In genomic region chr2:127853667-127854066, GRCh38 we compare ENCODE assay signal across 17 cellular contexts. TPM values are rescaled to one million over a fixed set of nuclear protein-coding genes. Genes with fewer than 3 reads are reported as not detected.
DNase-seq lines count a peak whose midpoint lies in the region; ATAC-seq, FAIRE-seq and TF ChIP-seq lines count a peak whose summit lies in the region.
"Had no signal": no experiment of that assay in that cellular context is flagged by ENCODE, and none has a peak within 500 bp of the region (broad histone marks: within the 10 kb centered on the region; RNA-seq: fewer than 3 reads in every experiment).

No MANE protein-coding gene starts in this region.

- intact Hi-C loops in IMR-90 (cut with micrococcal nuclease), result no loop called here
- intact Hi-C loops in adrenal gland (cut with DNase I), result no loop called here

- no peak overlapping the region for H4K8ac ChIP-seq in IMR-90 (ENCODE audit: low read depth in 2 of 2, low read length in 2 of 2)

- TF ChIP-seq CTCF in IMR-90 (conservative IDR thresholded peaks at IDR 0.05; ENCODE audit: low read depth, low read length) (no peak), adrenal gland (IDR thresholded peaks at IDR 0.05) (no peak)

- H3K9me1 ChIP-seq in IMR-90 (ENCODE audit: insufficient read depth, low read length), result peaks cover 10% of the 10 kb centered on the region

- no peak overlapping the region for H2BK15ac ChIP-seq in IMR-90 (ENCODE audit: low read depth, low read length)

- CTCF ChIA-PET in CD8-positive, alpha-beta memory T cell (lab: Charles Lee), result interaction anchor here (1.3 kb wide), 1 partner anchor 24 kb away, joined by 3 read pairs; no protein-coding TSS in a partner anchor
- CTCF ChIA-PET in IMR-90 (lab: Yijun Ruan, JAX), result interaction anchor here (0.6 kb wide), 1 partner anchor 58 kb away, joined by 3 read pairs; no protein-coding TSS in a partner anchor
- CTCF ChIA-PET in activated CD8-positive, alpha-beta T cell treated with anti-CD3 and anti-CD28 coated beads, Interleukin-2, amount 10 ng/mL, durations not matched to agents 7 days and 5 days (lab: Charles Lee), result no interaction called here

- BruUV-seq in IMR-90 (replicated peaks; lab: Mats Ljungman, UMichigan), result no TSS peak

- H3K27me3 Mint-ChIP-seq in CD8-positive, alpha-beta memory T cell, result no peaks in the 10 kb centered on the region
- H3K27me3 Mint-ChIP-seq in activated CD8-positive, alpha-beta T cell treated with anti-CD3 and anti-CD28 coated beads, Interleukin-2, amount 10 ng/mL, durations not matched to agents 7 days and 5 days (ENCODE audit: low read depth), result no peaks in the 10 kb centered on the region
- H3K27me3 Mint-ChIP-seq in immature natural killer cell (ENCODE audit: low read depth in 3 of 3), result peaks cover 0 to 2% (median 0%) of the 10 kb centered on the region in 3 donors

- no peaks in the 10 kb centered on the region for H3K9me3 Mint-ChIP-seq in CD8-positive, alpha-beta memory T cell
- no peaks in the 10 kb centered on the region for H3K9me3 Mint-ChIP-seq in activated CD8-positive, alpha-beta T cell treated with anti-CD3 and anti-CD28 coated beads, Interleukin-2, amount 10 ng/mL, durations not matched to agents 7 days and 5 days (ENCODE audit: insufficient read depth)
- no peaks in the 10 kb centered on the region for H3K9me3 Mint-ChIP-seq in immature natural killer cell

- H3K4me3 ChIP-seq in CD8-positive, alpha-beta memory T cell (ENCODE audit: low read length), result no peak overlapping the region
- no peak overlapping the region for H3K4me3 ChIP-seq in IMR-90 (ENCODE audit: insufficient read depth, low read depth, low read length)
- no peak overlapping the region for H3K4me3 ChIP-seq in adrenal gland
- H3K4me3 ChIP-seq: lung, MG63, SJCRH30, thoracic aorta had no signal

- H3K9ac ChIP-seq in IMR-90 (ENCODE audit: low read depth, low read length), result no peak overlapping the region

- no peak overlapping the region for H2AK9ac ChIP-seq in IMR-90 (replicated peaks; ENCODE audit: low read depth, low read length, poor library complexity)

- no peaks in the 10 kb centered on the region for H3K9me3 ChIP-seq in CD8-positive, alpha-beta memory T cell (ENCODE audit: low read length)
- H3K9me3 ChIP-seq in IMR-90 (ENCODE audit: control insufficient read depth, insufficient read depth, low read length) (no peaks in the 10 kb centered on the region), adrenal gland (replicated peaks in 1 of 3) (no peaks in the 10 kb centered on the region)
- H3K9me3 ChIP-seq: MG63, SJCRH30, thoracic aorta had no signal

- WGBS in IMR-90 (ENCODE audit: extremely low coverage in 2 of 2, insufficient read length in 1 of 2), 2 experiments, result 83% methylated on average over 1 of the region's 4 CpGs; no CpG with 5 or more reads in 1 of the 2 experiments
- 83 to 90% (median 85%) methylated on average over 4 of the region's 4 CpGs for WGBS in adrenal gland, 4 donors

- peaks cover 16% of the 10 kb centered on the region for H3K36me3 ChIP-seq in CD8-positive, alpha-beta memory T cell (ENCODE audit: insufficient read depth, low read length)
- H3K36me3 ChIP-seq in IMR-90 (ENCODE audit: control insufficient read depth, insufficient read depth, low read length), result peaks cover 18% of the 10 kb centered on the region
- H3K36me3 ChIP-seq in adrenal gland (replicated peaks in 1 of 2), result peaks cover 0 to 34% of the 10 kb centered on the region in 2 donors

- H3K79me1 ChIP-seq in IMR-90 (ENCODE audit: low read depth in 1 of 2, low read length in 2 of 2), result peaks cover 33 to 67% of the 10 kb centered on the region in 2 experiments

- ATAC-seq in IMR-90 (ENCODE audit: low read depth), result no peak
- ATAC-seq in activated CD8-positive, alpha-beta T cell treated with anti-CD3 and anti-CD28 coated beads, Interleukin-2, amount 10 ng/mL, durations not matched to agents 7 days and 5 days, result no peak

- no peak overlapping the region for H3K56ac ChIP-seq in IMR-90 (ENCODE audit: extremely low read depth, insufficient read depth, low read length)

- no peaks in the 10 kb centered on the region for H3K27me3 ChIP-seq in CD8-positive, alpha-beta memory T cell (ENCODE audit: insufficient read depth, low read length, poor library complexity, severe bottlenecking)
- no peaks in the 10 kb centered on the region for H3K27me3 ChIP-seq in IMR-90 (ENCODE audit: control insufficient read depth, insufficient read depth, low read length)
- H3K27me3 ChIP-seq in adrenal gland, result no peaks in the 10 kb centered on the region
- H3K27me3 ChIP-seq: MG63, SJCRH30 had no signal

- H3K4me1 Mint-ChIP-seq in CD8-positive, alpha-beta memory T cell, result peaks cover 38 to 59% (median 42%) of the 10 kb centered on the region in 3 donors
- H3K4me1 Mint-ChIP-seq in activated CD8-positive, alpha-beta T cell treated with anti-CD3 and anti-CD28 coated beads, Interleukin-2, amount 10 ng/mL, durations not matched to agents 7 days and 5 days (ENCODE audit: low read depth), result peaks cover 50% of the 10 kb centered on the region
- peaks cover 35 to 48% of the 10 kb centered on the region in 2 donors for H3K4me1 Mint-ChIP-seq in immature natural killer cell

- no peak overlapping the region for H3K4me2 ChIP-seq in IMR-90 (ENCODE audit: low read depth, low read length)

- H2AK5ac ChIP-seq in IMR-90 (ENCODE audit: low read depth, low read length), result no peak overlapping the region

- no peak overlapping the region for H2AFZ ChIP-seq in IMR-90 (replicated peaks; ENCODE audit: low read length, poor library complexity)

- no peak for FAIRE-seq in urothelium cell line (lab: Jason Lieb, UNC)

- no peak overlapping the region for H2BK120ac ChIP-seq in IMR-90 (ENCODE audit: low read depth, low read length)

- H4K91ac ChIP-seq in IMR-90 (ENCODE audit: insufficient read depth, low read depth, low read length), result no peak overlapping the region

- in situ Hi-C loops in IMR-90 (cut with MboI; ENCODE audit: low sequenced_read_pairs), result no loop called here

- dilution Hi-C loops in IMR-90 (cut with HindIII; ENCODE audit: low sequenced_read_pairs, unreplicated experiment), result no loop called here

- peaks cover 38% of the 10 kb centered on the region for H3K4me1 ChIP-seq in CD8-positive, alpha-beta memory T cell (ENCODE audit: insufficient read depth, low read length)
- peaks cover 2% of the 10 kb centered on the region; the same call in 1 of the 2 replicates for H3K4me1 ChIP-seq in IMR-90 (ENCODE audit: control insufficient read depth, insufficient read depth, low read length)
- H3K4me1 ChIP-seq in adrenal gland (replicated peaks in 1 of 2), result peaks cover 8 to 36% of the 10 kb centered on the region in 2 donors
- H3K4me1 ChIP-seq: SJCRH30 had no signal

- H4K20me1 ChIP-seq in IMR-90 (ENCODE audit: insufficient read depth, low read length), result peaks cover 42% of the 10 kb centered on the region

- peak overlapping the region in 7 of 8 donors; percentile 2 to 75 (median 48) for H3K27ac Mint-ChIP-seq in CD8-positive, alpha-beta memory T cell
- peak overlapping the region; percentile 9 for H3K27ac Mint-ChIP-seq in activated CD8-positive, alpha-beta T cell treated with anti-CD3 and anti-CD28 coated beads, Interleukin-2, amount 10 ng/mL, durations not matched to agents 7 days and 5 days
- peak overlapping the region in 4 of 6 donors; percentile 15 to 41 (median 21) for H3K27ac Mint-ChIP-seq in immature natural killer cell

- DNase-seq in CD8-positive, alpha-beta memory T cell, result no peak
- peak; percentile 49 for DNase-seq in IMR-90
- no peak for DNase-seq in activated CD8-positive, alpha-beta T cell treated with anti-CD3 and anti-CD28 coated beads, Interleukin-2, amount 10 ng/mL, durations not matched to agents 7 days and 5 days
- no peak for DNase-seq in immature natural killer cell
- no peak for DNase-seq in HUDEP-2 (lab: John Stamatoyannopoulos, UW; ENCODE audit: unreplicated experiment in 76 of 76)
- DNase-seq in urothelium cell line (ENCODE audit: low spot score), result no peak
- no peak for DNase-seq in adrenal gland
- DNase-seq: activated effector memory CD4-positive, alpha-beta T cell treated with Interleukin-2 at 50 U/mL for 16 hours; erythroblast; GDM1; MG63; NCI-H2081; NCI-H526 treated with DMSO at 0.1 percent for 48 hours; SJCRH30; T1000 had no signal

- H3K18ac ChIP-seq in IMR-90 (ENCODE audit: low read depth, low read length), result no peak overlapping the region

- peak overlapping the region; percentile 3; the same call in 1 of the 2 replicates for H3K23ac ChIP-seq in IMR-90 (ENCODE audit: low read depth, low read length)

- no peak overlapping the region for H4K5ac ChIP-seq in IMR-90 (ENCODE audit: low read depth, low read length)

- POLR2A ChIA-PET in CD8-positive, alpha-beta memory T cell (lab: Charles Lee), result interaction anchor here (0.6 kb wide), 1 partner anchor 55 kb away, joined by 8 read pairs; no protein-coding TSS in a partner anchor
- POLR2A ChIA-PET in IMR-90 (lab: Charles Lee; ENCODE audit: unreplicated experiment), result no interaction called here
- POLR2A ChIA-PET in activated CD8-positive, alpha-beta T cell treated with anti-CD3 and anti-CD28 coated beads, Interleukin-2, amount 10 ng/mL, durations not matched to agents 7 days and 5 days (lab: Charles Lee), result no interaction called here

- H2BK5ac ChIP-seq in IMR-90 (ENCODE audit: low read depth, low read length, poor library complexity, severe bottlenecking), result no peak overlapping the region

- H3K4me3 Mint-ChIP-seq in CD8-positive, alpha-beta memory T cell, result no peak overlapping the region
- H3K4me3 Mint-ChIP-seq in activated CD8-positive, alpha-beta T cell treated with anti-CD3 and anti-CD28 coated beads, Interleukin-2, amount 10 ng/mL, durations not matched to agents 7 days and 5 days, result no peak overlapping the region
- H3K4me3 Mint-ChIP-seq in immature natural killer cell, result no peak overlapping the region

- peaks cover 0 to 56% (median 3%) of the 10 kb centered on the region in 3 donors for H3K36me3 Mint-ChIP-seq in CD8-positive, alpha-beta memory T cell
- H3K36me3 Mint-ChIP-seq in activated CD8-positive, alpha-beta T cell treated with anti-CD3 and anti-CD28 coated beads, Interleukin-2, amount 10 ng/mL, durations not matched to agents 7 days and 5 days (ENCODE audit: low read depth), result peaks cover 52% of the 10 kb centered on the region
- H3K36me3 Mint-ChIP-seq in immature natural killer cell, result peaks cover 5 to 15% (median 8%) of the 10 kb centered on the region in 3 donors

- TF ChIP-seq POLR2A in IMR-90 (IDR thresholded peaks at IDR 0.05; ENCODE audit: low read depth, low read length) (no peak), adrenal gland (IDR thresholded peaks at IDR 0.05) (no peak)

- no peak overlapping the region for H3K27ac ChIP-seq in CD8-positive, alpha-beta memory T cell (ENCODE audit: low read depth, low read length)
- no peak overlapping the region for H3K27ac ChIP-seq in IMR-90 (ENCODE audit: insufficient read depth, low read length)
- no peak overlapping the region for H3K27ac ChIP-seq in adrenal gland
- H3K27ac ChIP-seq: SJCRH30, thoracic aorta had no signal

- H2BK20ac ChIP-seq in IMR-90 (ENCODE audit: low read depth, low read length), result no peak overlapping the region

- H3K14ac ChIP-seq in IMR-90 (replicated peaks; ENCODE audit: low read depth, low read length), result no peak overlapping the region

- no peak for TF ChIP-seq RAD21 in IMR-90 (IDR thresholded peaks at IDR 0.05; ENCODE audit: low read length)

- H3K4ac ChIP-seq in IMR-90 (ENCODE audit: low read depth, low read length), result no peak overlapping the region

RNA-seq across cellular contexts. Expression of gene POLR2D, which starts 4.3 kb away (rescaled TPM):
- total RNA-seq in CD8-positive, alpha-beta memory T cell, result 10 to 100 TPM; 92.3 to 96.4 TPM
- polyA plus RNA-seq in CD8-positive, alpha-beta memory T cell, result 38.7 TPM
- total RNA-seq in IMR-90 (2012; rRNA removed), result 41.6 and 42.2 TPM in 2 replicates
- 12.9 and 18.0 TPM in 2 replicates for polyA plus RNA-seq in IMR-90 (2012; rRNA removed)
- 4.8 and 9.3 TPM in 2 replicates for polyA plus RNA-seq in IMR-90 (2012; cell fraction: cytosol; rRNA removed)
- polyA plus RNA-seq in IMR-90 (2012; cell fraction: nucleus; rRNA removed; ENCODE audit: low replicate concordance), result 1.8 and 7.5 TPM in 2 replicates
- 10 to 100 TPM; 51.1 to 52.5 TPM for total RNA-seq in activated CD8-positive, alpha-beta T cell treated with anti-CD3 and anti-CD28 coated beads, Interleukin-2, amount 10 ng/mL, durations not matched to agents 7 days and 5 days
- 10 to 100 TPM; 35.8 to 41.3 (median 35.9) TPM for polyA plus RNA-seq in immature natural killer cell
- total RNA-seq in adrenal gland, result 10 to 100 TPM; 10.9 to 45.3 (median 26.1) TPM
- polyA plus RNA-seq in adrenal gland, result 10 to 100 TPM in 2 of 3 donors, 1 to 10 TPM in 1; 9.6 to 28.6 (median 10.5) TPM

RNA-seq across cellular contexts. Expression of gene AMMECR1L, which starts 32.1 kb away (rescaled TPM):
- total RNA-seq in CD8-positive, alpha-beta memory T cell, result 10 to 100 TPM; 23.4 to 24.0 TPM
- polyA plus RNA-seq in CD8-positive, alpha-beta memory T cell, result 8.7 TPM
- 14.0 and 16.1 TPM in 2 replicates for total RNA-seq in IMR-90 (2012; rRNA removed)
- 11.0 and 13.4 TPM in 2 replicates for polyA plus RNA-seq in IMR-90 (2012; rRNA removed)
- 4.8 and 6.4 TPM in 2 replicates for polyA plus RNA-seq in IMR-90 (2012; cell fraction: cytosol; rRNA removed)
- 9.6 and 30.5 TPM in 2 replicates for polyA plus RNA-seq in IMR-90 (2012; cell fraction: nucleus; rRNA removed; ENCODE audit: low replicate concordance)
- total RNA-seq in activated CD8-positive, alpha-beta T cell treated with anti-CD3 and anti-CD28 coated beads, Interleukin-2, amount 10 ng/mL, durations not matched to agents 7 days and 5 days, result 10 to 100 TPM; 14.5 to 15.0 TPM
- polyA plus RNA-seq in immature natural killer cell, result 1 to 10 TPM; 2.7 to 7.8 (median 4.2) TPM
- 10 to 100 TPM in 6 of 8 donors, 1 to 10 TPM in 2; 7.2 to 18.3 (median 12.1) TPM for total RNA-seq in adrenal gland
- polyA plus RNA-seq in adrenal gland, result 10 to 100 TPM; 12.5 to 16.2 (median 14.5) TPM

RNA-seq across cellular contexts. Expression of gene WDR33, which starts 42.7 kb away (rescaled TPM):
- 10 to 100 TPM; 84.8 to 88.1 TPM for total RNA-seq in CD8-positive, alpha-beta memory T cell
- 51.6 TPM for polyA plus RNA-seq in CD8-positive, alpha-beta memory T cell
- total RNA-seq in IMR-90 (2012; rRNA removed), result 41.2 and 47.8 TPM in 2 replicates
- polyA plus RNA-seq in IMR-90 (2012; rRNA removed), result 14.9 and 19.6 TPM in 2 replicates
- 2.9 and 4.0 TPM in 2 replicates for polyA plus RNA-seq in IMR-90 (2012; cell fraction: cytosol; rRNA removed)
- 8.6 and 18.7 TPM in 2 replicates for polyA plus RNA-seq in IMR-90 (2012; cell fraction: nucleus; rRNA removed; ENCODE audit: low replicate concordance)
- total RNA-seq in activated CD8-positive, alpha-beta T cell treated with anti-CD3 and anti-CD28 coated beads, Interleukin-2, amount 10 ng/mL, durations not matched to agents 7 days and 5 days, result 10 to 100 TPM; 64.3 to 68.3 TPM
- 10 to 100 TPM; 18.6 to 49.8 (median 22.6) TPM for polyA plus RNA-seq in immature natural killer cell
- 10 to 100 TPM; 13.8 to 59.8 (median 42.9) TPM for total RNA-seq in adrenal gland
- 10 to 100 TPM; 15.0 to 42.7 (median 15.1) TPM for polyA plus RNA-seq in adrenal gland
